Comparison of ENCODE assay signal across 1 cellular context in genomic region chr22:24555160-24555495, GRCh38.
TF ChIP-seq lines count a peak whose summit lies in the region.

No MANE protein-coding gene starts in this region.

TF ChIP-seq in GM12878, 131 proteins besides CTCF, POLR2A, EP300 and RAD21:
- TF ChIP-seq SP1 (IDR thresholded peaks at IDR 0.05; ENCODE audit: low read depth, low read length) (peak; percentile 85), HDAC6 (IDR thresholded peaks at IDR 0.05; ENCODE audit: unreplicated experiment) (no peak), CHD2 (IDR thresholded peaks at IDR 0.05; ENCODE audit: borderline replicate concordance, low read depth, low read length) (peak; percentile 31; the same call in 1 of the 2 replicates), E2F4 (IDR thresholded peaks at IDR 0.05; ENCODE audit: low read depth, low read length) (peak; percentile 21; the same call in 1 of the 2 replicates), STAT3 (IDR thresholded peaks at IDR 0.05; ENCODE audit: low read depth, low read length) (no peak), BHLHE40 (IDR thresholded peaks at IDR 0.05; ENCODE audit: borderline replicate concordance in 1 of 2, low read depth in 2 of 2, low read length in 1 of 2) (peak; percentile 28 to 43; a peak in 2 of 4 replicates), PKNOX1 (IDR thresholded peaks at IDR 0.05) (peak; percentile 93), CREB1 (IDR thresholded peaks at IDR 0.05; ENCODE audit: low read depth) (peak; percentile 52; the same call in 1 of the 2 replicates), PBX3 (IDR thresholded peaks at IDR 0.05; ENCODE audit: insufficient replicate concordance, low read depth, low read length) (peak; percentile 88), FOS (IDR thresholded peaks at IDR 0.05; ENCODE audit: borderline replicate concordance, extremely low read depth, insufficient read length) (peak; percentile 25), EGR1 (IDR thresholded peaks at IDR 0.05; ENCODE audit: borderline replicate concordance in 1 of 2, low read depth in 2 of 2, low read length in 2 of 2) (no peak), NRF1 (conservative IDR thresholded peaks at IDR 0.05; ENCODE audit: low read depth, low read length) (peak; percentile 42)
